Comparison of ENCODE assay signal across 26 cellular contexts in genomic region chr4:140876597-140877364, GRCh38.
DNase-seq lines count a peak whose midpoint lies in the region; ATAC-seq, FAIRE-seq and TF ChIP-seq lines count a peak whose summit lies in the region.
"Had no signal": no experiment of that assay in that cellular context is flagged by ENCODE, and none has a peak within 500 bp of the region (broad histone marks: within the 10 kb centered on the region; RNA-seq: fewer than 3 reads in every experiment).

No MANE protein-coding gene starts in this region.

- no peak overlapping the region for H3K4me3 ChIP-seq in AG09309 (ENCODE audit: control insufficient read depth, low read depth, low read length)
- no peak overlapping the region for H3K4me3 ChIP-seq in foreskin fibroblast (ENCODE audit: low read depth in 1 of 2, low read length in 2 of 2)
- H3K4me3 ChIP-seq: colonic mucosa, HAP-1, psoas muscle had no signal

- peak; percentile 20 for DNase-seq in AG09309 (ENCODE audit: low read depth)
- DNase-seq in M059J (ENCODE audit: low read depth): peak; percentile 20
- DNase-seq in cerebellar cortex (ENCODE audit: low spot score): peak; percentile 58
- DNase-seq in foreskin fibroblast: peak; percentile 14 to 53
- DNase-seq in RCC 7860 (ENCODE audit: low spot score): no peak
- DNase-seq in SKM-1 (lab: John Stamatoyannopoulos, UW; ENCODE audit: unreplicated experiment): no peak
- DNase-seq: activated naive CD4-positive, alpha-beta T cell treated with Interleukin-2 at 50 U/mL for 16 hours; activated T-cell treated with anti-CD3 and anti-CD28 coated beads, Interleukin-2, amount 50 U/mL, for 48 hours; colonic mucosa; foreskin melanocyte; hippocampal formation; MV-4-11; NCI-H187; NCI-H774; OCI-M1; psoas muscle; SHP77; T-helper 1 cell had no signal

- no peak for TF ChIP-seq CTCF in AG09309 (IDR thresholded peaks at IDR 0.05; ENCODE audit: control insufficient read depth, insufficient read depth, low read depth, low read length, missing control alignments)
- no peak for TF ChIP-seq CTCF in foreskin fibroblast (IDR thresholded peaks at IDR 0.05; ENCODE audit: low read depth, low read length)

- FAIRE-seq in RCC 7860 (lab: Jason Lieb, UNC): no peak
- FAIRE-seq: endometrium, HTR-8/SVneo, islet of Langerhans, TTC549, urothelium cell line had no signal

- no peak for ATAC-seq in GM19395 (IDR thresholded peaks at IDR 0.05; ENCODE audit: unreplicated experiment)
- no peak for ATAC-seq in HG03469 (IDR thresholded peaks at IDR 0.05; ENCODE audit: unreplicated experiment)
- ATAC-seq: psoas muscle had no signal

Comparison
In these comparisons a context has a peak if more than half of its experiments do, and no peak if none do; other contexts are left out.
1. DNase-seq: peak in AG09309 (single experiment), M059J (single experiment), cerebellar cortex (single experiment) and foreskin fibroblast (2 of 2); none in RCC 7860 (single experiment) and SKM-1 (single experiment).